Comparison of ENCODE assay signal across 1 cellular context in genomic region chr6:168049277-168049676, GRCh38.
TF ChIP-seq lines count a peak whose summit lies in the region.

No MANE protein-coding gene starts in this region.

TF ChIP-seq in H1, 55 proteins besides CTCF, POLR2A, EP300 and RAD21:
- no peak for TF ChIP-seq ATF2 (IDR thresholded peaks at IDR 0.05; ENCODE audit: low read length)
- no peak for TF ChIP-seq KDM1A (IDR thresholded peaks at IDR 0.05; ENCODE audit: borderline replicate concordance, low read length)
- no peak for TF ChIP-seq KDM4A (IDR thresholded peaks at IDR 0.05; ENCODE audit: low read depth, low read length, severe bottlenecking)
- no peak for TF ChIP-seq SRF (IDR thresholded peaks at IDR 0.05; ENCODE audit: low read depth, low read length)
- no peak for TF ChIP-seq RNF2 (IDR thresholded peaks at IDR 0.05; ENCODE audit: borderline replicate concordance, low read depth, low read length, missing control alignments, poor library complexity, severe bottlenecking)
- no peak for TF ChIP-seq USF2 (IDR thresholded peaks at IDR 0.05; ENCODE audit: low read length)
- TF ChIP-seq HDAC2 (IDR thresholded peaks at IDR 0.05; ENCODE audit: borderline replicate concordance in 1 of 2, low read depth in 2 of 2, low read length in 2 of 2): no peak
- TF ChIP-seq FOSL1 (IDR thresholded peaks at IDR 0.05; ENCODE audit: insufficient read depth, low read depth, low read length): no peak
- TF ChIP-seq BACH1 (IDR thresholded peaks at IDR 0.05; ENCODE audit: low read length): no peak
- no peak for TF ChIP-seq NRF1 (IDR thresholded peaks at IDR 0.05; ENCODE audit: low read depth, low read length)
- TF ChIP-seq, protein P1, sequence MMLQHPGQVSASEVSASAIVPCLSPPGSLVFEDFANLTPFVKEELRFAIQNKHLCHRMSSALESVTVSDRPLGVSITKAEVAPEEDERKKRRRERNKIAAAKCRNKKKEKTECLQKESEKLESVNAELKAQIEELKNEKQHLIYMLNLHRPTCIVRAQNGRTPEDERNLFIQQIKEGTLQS (IDR thresholded peaks at IDR 0.05; ENCODE audit: insufficient read depth, low read depth, low read length): no peak
- no peak for TF ChIP-seq CTBP2 (IDR thresholded peaks at IDR 0.05; ENCODE audit: borderline replicate concordance, insufficient read depth, insufficient read length, low read length)
- no peak for TF ChIP-seq EGR1 (IDR thresholded peaks at IDR 0.05; ENCODE audit: borderline replicate concordance, low read depth, low read length)
- TF ChIP-seq, protein P2, sequence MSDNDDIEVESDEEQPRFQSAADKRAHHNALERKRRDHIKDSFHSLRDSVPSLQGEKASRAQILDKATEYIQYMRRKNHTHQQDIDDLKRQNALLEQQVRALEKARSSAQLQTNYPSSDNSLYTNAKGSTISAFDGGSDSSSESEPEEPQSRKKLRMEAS (IDR thresholded peaks at IDR 0.05): no peak
- no peak for TF ChIP-seq YY1 (IDR thresholded peaks at IDR 0.05; ENCODE audit: low read depth, low read length)
- TF ChIP-seq SUZ12 (IDR thresholded peaks at IDR 0.05; ENCODE audit: low read length): no peak
- TF ChIP-seq, protein P3, sequence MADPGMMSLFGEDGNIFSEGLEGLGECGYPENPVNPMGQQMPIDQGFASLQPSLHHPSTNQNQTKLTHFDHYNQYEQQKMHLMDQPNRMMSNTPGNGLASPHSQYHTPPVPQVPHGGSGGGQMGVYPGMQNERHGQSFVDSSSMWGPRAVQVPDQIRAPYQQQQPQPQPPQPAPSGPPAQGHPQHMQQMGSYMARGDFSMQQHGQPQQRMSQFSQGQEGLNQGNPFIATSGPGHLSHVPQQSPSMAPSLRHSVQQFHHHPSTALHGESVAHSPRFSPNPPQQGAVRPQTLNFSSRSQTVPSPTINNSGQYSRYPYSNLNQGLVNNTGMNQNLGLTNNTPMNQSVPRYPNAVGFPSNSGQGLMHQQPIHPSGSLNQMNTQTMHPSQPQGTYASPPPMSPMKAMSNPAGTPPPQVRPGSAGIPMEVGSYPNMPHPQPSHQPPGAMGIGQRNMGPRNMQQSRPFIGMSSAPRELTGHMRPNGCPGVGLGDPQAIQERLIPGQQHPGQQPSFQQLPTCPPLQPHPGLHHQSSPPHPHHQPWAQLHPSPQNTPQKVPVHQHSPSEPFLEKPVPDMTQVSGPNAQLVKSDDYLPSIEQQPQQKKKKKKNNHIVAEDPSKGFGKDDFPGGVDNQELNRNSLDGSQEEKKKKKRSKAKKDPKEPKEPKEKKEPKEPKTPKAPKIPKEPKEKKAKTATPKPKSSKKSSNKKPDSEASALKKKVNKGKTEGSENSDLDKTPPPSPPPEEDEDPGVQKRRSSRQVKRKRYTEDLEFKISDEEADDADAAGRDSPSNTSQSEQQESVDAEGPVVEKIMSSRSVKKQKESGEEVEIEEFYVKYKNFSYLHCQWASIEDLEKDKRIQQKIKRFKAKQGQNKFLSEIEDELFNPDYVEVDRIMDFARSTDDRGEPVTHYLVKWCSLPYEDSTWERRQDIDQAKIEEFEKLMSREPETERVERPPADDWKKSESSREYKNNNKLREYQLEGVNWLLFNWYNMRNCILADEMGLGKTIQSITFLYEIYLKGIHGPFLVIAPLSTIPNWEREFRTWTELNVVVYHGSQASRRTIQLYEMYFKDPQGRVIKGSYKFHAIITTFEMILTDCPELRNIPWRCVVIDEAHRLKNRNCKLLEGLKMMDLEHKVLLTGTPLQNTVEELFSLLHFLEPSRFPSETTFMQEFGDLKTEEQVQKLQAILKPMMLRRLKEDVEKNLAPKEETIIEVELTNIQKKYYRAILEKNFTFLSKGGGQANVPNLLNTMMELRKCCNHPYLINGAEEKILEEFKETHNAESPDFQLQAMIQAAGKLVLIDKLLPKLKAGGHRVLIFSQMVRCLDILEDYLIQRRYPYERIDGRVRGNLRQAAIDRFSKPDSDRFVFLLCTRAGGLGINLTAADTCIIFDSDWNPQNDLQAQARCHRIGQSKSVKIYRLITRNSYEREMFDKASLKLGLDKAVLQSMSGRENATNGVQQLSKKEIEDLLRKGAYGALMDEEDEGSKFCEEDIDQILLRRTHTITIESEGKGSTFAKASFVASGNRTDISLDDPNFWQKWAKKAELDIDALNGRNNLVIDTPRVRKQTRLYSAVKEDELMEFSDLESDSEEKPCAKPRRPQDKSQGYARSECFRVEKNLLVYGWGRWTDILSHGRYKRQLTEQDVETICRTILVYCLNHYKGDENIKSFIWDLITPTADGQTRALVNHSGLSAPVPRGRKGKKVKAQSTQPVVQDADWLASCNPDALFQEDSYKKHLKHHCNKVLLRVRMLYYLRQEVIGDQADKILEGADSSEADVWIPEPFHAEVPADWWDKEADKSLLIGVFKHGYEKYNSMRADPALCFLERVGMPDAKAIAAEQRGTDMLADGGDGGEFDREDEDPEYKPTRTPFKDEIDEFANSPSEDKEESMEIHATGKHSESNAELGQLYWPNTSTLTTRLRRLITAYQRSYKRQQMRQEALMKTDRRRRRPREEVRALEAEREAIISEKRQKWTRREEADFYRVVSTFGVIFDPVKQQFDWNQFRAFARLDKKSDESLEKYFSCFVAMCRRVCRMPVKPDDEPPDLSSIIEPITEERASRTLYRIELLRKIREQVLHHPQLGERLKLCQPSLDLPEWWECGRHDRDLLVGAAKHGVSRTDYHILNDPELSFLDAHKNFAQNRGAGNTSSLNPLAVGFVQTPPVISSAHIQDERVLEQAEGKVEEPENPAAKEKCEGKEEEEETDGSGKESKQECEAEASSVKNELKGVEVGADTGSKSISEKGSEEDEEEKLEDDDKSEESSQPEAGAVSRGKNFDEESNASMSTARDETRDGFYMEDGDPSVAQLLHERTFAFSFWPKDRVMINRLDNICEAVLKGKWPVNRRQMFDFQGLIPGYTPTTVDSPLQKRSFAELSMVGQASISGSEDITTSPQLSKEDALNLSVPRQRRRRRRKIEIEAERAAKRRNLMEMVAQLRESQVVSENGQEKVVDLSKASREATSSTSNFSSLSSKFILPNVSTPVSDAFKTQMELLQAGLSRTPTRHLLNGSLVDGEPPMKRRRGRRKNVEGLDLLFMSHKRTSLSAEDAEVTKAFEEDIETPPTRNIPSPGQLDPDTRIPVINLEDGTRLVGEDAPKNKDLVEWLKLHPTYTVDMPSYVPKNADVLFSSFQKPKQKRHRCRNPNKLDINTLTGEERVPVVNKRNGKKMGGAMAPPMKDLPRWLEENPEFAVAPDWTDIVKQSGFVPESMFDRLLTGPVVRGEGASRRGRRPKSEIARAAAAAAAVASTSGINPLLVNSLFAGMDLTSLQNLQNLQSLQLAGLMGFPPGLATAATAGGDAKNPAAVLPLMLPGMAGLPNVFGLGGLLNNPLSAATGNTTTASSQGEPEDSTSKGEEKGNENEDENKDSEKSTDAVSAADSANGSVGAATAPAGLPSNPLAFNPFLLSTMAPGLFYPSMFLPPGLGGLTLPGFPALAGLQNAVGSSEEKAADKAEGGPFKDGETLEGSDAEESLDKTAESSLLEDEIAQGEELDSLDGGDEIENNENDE (IDR thresholded peaks at IDR 0.05; ENCODE audit: insufficient replicate concordance, low read length): no peak
TF ChIP-seq in H1: peak in this region for 0.
